In genomic region chr1:25814688-25815087, GRCh38 we compare ENCODE assay signal across 14 cellular contexts. TPM values are rescaled to one million over a fixed set of nuclear protein-coding genes. Genes with fewer than 3 reads are reported as not detected.
DNase-seq lines count a peak whose midpoint lies in the region; ATAC-seq lines count a peak whose summit lies in the region.
"Had no signal": no experiment of that assay in that cellular context is flagged by ENCODE, and none has a peak within 500 bp of the region (broad histone marks: within the 10 kb centered on the region; RNA-seq: fewer than 3 reads in every experiment).

No MANE protein-coding gene starts in this region.

- POLR2A ChIA-PET in activated naive CD8-positive, alpha-beta T cell treated with anti-CD3 and anti-CD28 coated beads, Interleukin-2, amount 10 ng/mL, durations not matched to agents 7 days and 5 days (lab: Charles Lee), result no interaction called here

- H3K4me3 Mint-ChIP-seq in activated naive CD8-positive, alpha-beta T cell treated with anti-CD3 and anti-CD28 coated beads, Interleukin-2, amount 10 ng/mL, durations not matched to agents 7 days and 5 days, result no peak overlapping the region
- H3K4me3 Mint-ChIP-seq in activated naive CD8-positive, alpha-beta T cell treated with anti-CD3 and anti-CD28 coated beads, Interleukin-2, amount 50 U/mL, for 24 hours, result no peak overlapping the region
- no peak overlapping the region for H3K4me3 Mint-ChIP-seq in activated T-helper 1 cell treated with anti-CD3 and anti-CD28 coated beads, Interleukin-12 subunit alpha, Interleukin-12 subunit beta, Interleukin-2, Interleukin-4 antibody, amounts not matched to agents 30 ng/mL and 10 ng/mL and 1 ng/mL, durations not matched to agents 14 hours and 24 hours and 36 hours
- H3K4me3 Mint-ChIP-seq in memory B cell, result no peak overlapping the region

- H3K4me1 Mint-ChIP-seq in activated naive CD8-positive, alpha-beta T cell treated with anti-CD3 and anti-CD28 coated beads, Interleukin-2, amount 10 ng/mL, durations not matched to agents 7 days and 5 days, result peaks cover 18% of the 10 kb centered on the region
- peaks cover 12% of the 10 kb centered on the region for H3K4me1 Mint-ChIP-seq in activated naive CD8-positive, alpha-beta T cell treated with anti-CD3 and anti-CD28 coated beads, Interleukin-2, amount 50 U/mL, for 24 hours
- H3K4me1 Mint-ChIP-seq in activated T-helper 1 cell treated with anti-CD3 and anti-CD28 coated beads, Interleukin-12 subunit alpha, Interleukin-12 subunit beta, Interleukin-2, Interleukin-4 antibody, amounts not matched to agents 30 ng/mL and 10 ng/mL and 1 ng/mL, durations not matched to agents 14 hours and 24 hours and 36 hours (ENCODE audit: low read depth), result peaks cover 15% of the 10 kb centered on the region
- H3K4me1 Mint-ChIP-seq in memory B cell, result peaks cover 17% of the 10 kb centered on the region

- peak; percentile 9 for DNase-seq in activated naive CD8-positive, alpha-beta T cell treated with anti-CD3 and anti-CD28 coated beads, Interleukin-2, amount 10 ng/mL, durations not matched to agents 7 days and 5 days
- no peak for DNase-seq in activated naive CD8-positive, alpha-beta T cell treated with anti-CD3 and anti-CD28 coated beads, Interleukin-2, amount 50 U/mL, for 24 hours
- no peak for DNase-seq in activated T-helper 1 cell treated with anti-CD3 and anti-CD28 coated beads, Interleukin-12 subunit alpha, Interleukin-12 subunit beta, Interleukin-2, Interleukin-4 antibody, amounts not matched to agents 30 ng/mL and 10 ng/mL and 1 ng/mL, durations not matched to agents 14 hours and 24 hours and 36 hours (ENCODE audit: low spot score)
- DNase-seq in memory B cell (ENCODE audit: low spot score in 2 of 2) (no peak), cerebellum (ENCODE audit: low spot score) (no peak), left cardiac atrium (no peak)
- DNase-seq: DMS79 treated with DMSO at 0.1 percent for 48 hours, NCI-H1417 treated with DMSO at 0.1 percent for 48 hours, NCI-H187 treated with DMSO at 0.1 percent for 48 hours, NCI-H226, NCI-H524 treated with DMSO at 0.1 percent for 48 hours, PC-3 had no signal

- no peak for ATAC-seq in activated naive CD8-positive, alpha-beta T cell treated with anti-CD3 and anti-CD28 coated beads, Interleukin-2, amount 10 ng/mL, durations not matched to agents 7 days and 5 days (ENCODE audit: low read depth)
- no peak for ATAC-seq in activated naive CD8-positive, alpha-beta T cell treated with anti-CD3 and anti-CD28 coated beads, Interleukin-2, amount 50 U/mL, for 24 hours
- ATAC-seq in memory B cell (ENCODE audit: low read depth) (no peak), left cardiac atrium (no peak), GM19395 (IDR thresholded peaks at IDR 0.05; ENCODE audit: unreplicated experiment) (no peak)
- ATAC-seq: PC-3 had no signal

- H3K27ac Mint-ChIP-seq in activated naive CD8-positive, alpha-beta T cell treated with anti-CD3 and anti-CD28 coated beads, Interleukin-2, amount 10 ng/mL, durations not matched to agents 7 days and 5 days, result no peak overlapping the region
- H3K27ac Mint-ChIP-seq in activated naive CD8-positive, alpha-beta T cell treated with anti-CD3 and anti-CD28 coated beads, Interleukin-2, amount 50 U/mL, for 24 hours, result no peak overlapping the region
- H3K27ac Mint-ChIP-seq in activated T-helper 1 cell treated with anti-CD3 and anti-CD28 coated beads, Interleukin-12 subunit alpha, Interleukin-12 subunit beta, Interleukin-2, Interleukin-4 antibody, amounts not matched to agents 30 ng/mL and 10 ng/mL and 1 ng/mL, durations not matched to agents 14 hours and 24 hours and 36 hours, result peak overlapping the region; percentile 8
- peak overlapping the region; percentile 37 for H3K27ac Mint-ChIP-seq in memory B cell
- H3K27ac Mint-ChIP-seq: IgD-negative memory B cell had no signal

- intact Hi-C loops in activated T-helper 1 cell treated with anti-CD3 and anti-CD28 coated beads, Interleukin-12 subunit alpha, Interleukin-12 subunit beta, Interleukin-2, Interleukin-4 antibody, amounts not matched to agents 30 ng/mL and 10 ng/mL and 1 ng/mL, durations not matched to agents 14 hours and 24 hours and 36 hours (cut with micrococcal nuclease), result no loop called here
- intact Hi-C loops in left cardiac atrium (cut with DNase I), result no loop called here

- no peaks in the 10 kb centered on the region for H3K27me3 Mint-ChIP-seq in activated naive CD8-positive, alpha-beta T cell treated with anti-CD3 and anti-CD28 coated beads, Interleukin-2, amount 10 ng/mL, durations not matched to agents 7 days and 5 days
- no peaks in the 10 kb centered on the region for H3K27me3 Mint-ChIP-seq in activated naive CD8-positive, alpha-beta T cell treated with anti-CD3 and anti-CD28 coated beads, Interleukin-2, amount 50 U/mL, for 24 hours
- no peaks in the 10 kb centered on the region for H3K27me3 Mint-ChIP-seq in activated T-helper 1 cell treated with anti-CD3 and anti-CD28 coated beads, Interleukin-12 subunit alpha, Interleukin-12 subunit beta, Interleukin-2, Interleukin-4 antibody, amounts not matched to agents 30 ng/mL and 10 ng/mL and 1 ng/mL, durations not matched to agents 14 hours and 24 hours and 36 hours (ENCODE audit: insufficient read depth)
- no peaks in the 10 kb centered on the region for H3K27me3 Mint-ChIP-seq in memory B cell
- H3K27me3 Mint-ChIP-seq: IgD-negative memory B cell had no signal

- H3K36me3 Mint-ChIP-seq in activated naive CD8-positive, alpha-beta T cell treated with anti-CD3 and anti-CD28 coated beads, Interleukin-2, amount 10 ng/mL, durations not matched to agents 7 days and 5 days, result no peaks in the 10 kb centered on the region
- H3K36me3 Mint-ChIP-seq in activated naive CD8-positive, alpha-beta T cell treated with anti-CD3 and anti-CD28 coated beads, Interleukin-2, amount 50 U/mL, for 24 hours (ENCODE audit: low read depth), result peaks cover 2% of the 10 kb centered on the region
- no peaks in the 10 kb centered on the region for H3K36me3 Mint-ChIP-seq in activated T-helper 1 cell treated with anti-CD3 and anti-CD28 coated beads, Interleukin-12 subunit alpha, Interleukin-12 subunit beta, Interleukin-2, Interleukin-4 antibody, amounts not matched to agents 30 ng/mL and 10 ng/mL and 1 ng/mL, durations not matched to agents 14 hours and 24 hours and 36 hours (ENCODE audit: low read depth)
- no peaks in the 10 kb centered on the region for H3K36me3 Mint-ChIP-seq in memory B cell
- H3K36me3 Mint-ChIP-seq: IgD-negative memory B cell had no signal

- no peaks in the 10 kb centered on the region for H3K9me3 Mint-ChIP-seq in activated naive CD8-positive, alpha-beta T cell treated with anti-CD3 and anti-CD28 coated beads, Interleukin-2, amount 10 ng/mL, durations not matched to agents 7 days and 5 days
- H3K9me3 Mint-ChIP-seq in activated naive CD8-positive, alpha-beta T cell treated with anti-CD3 and anti-CD28 coated beads, Interleukin-2, amount 50 U/mL, for 24 hours, result no peaks in the 10 kb centered on the region
- no peaks in the 10 kb centered on the region for H3K9me3 Mint-ChIP-seq in activated T-helper 1 cell treated with anti-CD3 and anti-CD28 coated beads, Interleukin-12 subunit alpha, Interleukin-12 subunit beta, Interleukin-2, Interleukin-4 antibody, amounts not matched to agents 30 ng/mL and 10 ng/mL and 1 ng/mL, durations not matched to agents 14 hours and 24 hours and 36 hours
- H3K9me3 Mint-ChIP-seq in memory B cell, result no peaks in the 10 kb centered on the region
- H3K9me3 Mint-ChIP-seq: IgD-negative memory B cell had no signal

RNA-seq across cellular contexts. Expression of gene MTFR1L, which starts 5.1 kb away (rescaled TPM):
- 10 to 100 TPM; 40.8 to 41.3 TPM for total RNA-seq in activated naive CD8-positive, alpha-beta T cell treated with anti-CD3 and anti-CD28 coated beads, Interleukin-2, amount 10 ng/mL, durations not matched to agents 7 days and 5 days
- total RNA-seq in activated T-helper 1 cell treated with anti-CD3 and anti-CD28 coated beads, Interleukin-12 subunit alpha, Interleukin-12 subunit beta, Interleukin-2, Interleukin-4 antibody, amounts not matched to agents 30 ng/mL and 10 ng/mL and 1 ng/mL, durations not matched to agents 14 hours and 24 hours and 36 hours, result 29.3 and 30.0 TPM in 2 replicates
- total RNA-seq in cerebellum (39.0 TPM), left cardiac atrium (100 to 1,000 TPM; 126 to 139 TPM)

RNA-seq across cellular contexts. Expression of gene SELENON, which starts 14.7 kb away (rescaled TPM):
- total RNA-seq in activated naive CD8-positive, alpha-beta T cell treated with anti-CD3 and anti-CD28 coated beads, Interleukin-2, amount 10 ng/mL, durations not matched to agents 7 days and 5 days, result 10 to 100 TPM; 10.3 to 11.4 TPM
- 5.2 and 5.3 TPM in 2 replicates for total RNA-seq in activated T-helper 1 cell treated with anti-CD3 and anti-CD28 coated beads, Interleukin-12 subunit alpha, Interleukin-12 subunit beta, Interleukin-2, Interleukin-4 antibody, amounts not matched to agents 30 ng/mL and 10 ng/mL and 1 ng/mL, durations not matched to agents 14 hours and 24 hours and 36 hours
- total RNA-seq in cerebellum (21.6 TPM), left cardiac atrium (10 to 100 TPM; 43.9 to 50.7 TPM)

RNA-seq across cellular contexts. Expression of gene AUNIP, which starts 44.6 kb away (rescaled TPM):
- total RNA-seq in activated naive CD8-positive, alpha-beta T cell treated with anti-CD3 and anti-CD28 coated beads, Interleukin-2, amount 10 ng/mL, durations not matched to agents 7 days and 5 days, result 1 to 10 TPM; 4.8 TPM
- total RNA-seq in activated T-helper 1 cell treated with anti-CD3 and anti-CD28 coated beads, Interleukin-12 subunit alpha, Interleukin-12 subunit beta, Interleukin-2, Interleukin-4 antibody, amounts not matched to agents 30 ng/mL and 10 ng/mL and 1 ng/mL, durations not matched to agents 14 hours and 24 hours and 36 hours, result 10.2 and 12.3 TPM in 2 replicates
- total RNA-seq in cerebellum (1.9 TPM), left cardiac atrium (under 1 TPM in 1 of 2 donors, not detected in 1; 0.53 TPM)

Comparison
In these comparisons a context has a peak if more than half of its experiments do, and no peak if none do; other contexts are left out.
1. H3K27ac Mint-ChIP-seq: peak in activated T-helper 1 cell treated with anti-CD3 and anti-CD28 coated beads, Interleukin-12 subunit alpha, Interleukin-12 subunit beta, Interleukin-2, Interleukin-4 antibody, amounts not matched to agents 30 ng/mL and 10 ng/mL and 1 ng/mL, durations not matched to agents 14 hours and 24 hours and 36 hours (single experiment) and memory B cell (single experiment); none in activated naive CD8-positive, alpha-beta T cell treated with anti-CD3 and anti-CD28 coated beads, Interleukin-2, amount 10 ng/mL, durations not matched to agents 7 days and 5 days (single experiment) and activated naive CD8-positive, alpha-beta T cell treated with anti-CD3 and anti-CD28 coated beads, Interleukin-2, amount 50 U/mL, for 24 hours (single experiment).